Comparison of ENCODE assay signal across 23 cellular contexts in genomic region chr20:8287328-8287727, GRCh38.
DNase-seq lines count a peak whose midpoint lies in the region; ATAC-seq and TF ChIP-seq lines count a peak whose summit lies in the region.
"Had no signal": no experiment of that assay in that cellular context is flagged by ENCODE, and none has a peak within 500 bp of the region (broad histone marks: within the 10 kb centered on the region; RNA-seq: fewer than 3 reads in every experiment).

No MANE protein-coding gene starts in this region.

- H3K79me1 ChIP-seq in trophoblast cell (ENCODE audit: low read length): no peaks in the 10 kb centered on the region

- no peak overlapping the region for H3K27ac Mint-ChIP-seq in glutamatergic neuron (ENCODE audit: unreplicated experiment)
- H3K27ac Mint-ChIP-seq: activated naive CD8-positive, alpha-beta T cell treated with anti-CD3 and anti-CD28 coated beads, Interleukin-2, amount 50 U/mL, for 24 hours; stimulated activated memory B cell treated with anti-CD40 and anti-IgM and Interleukin-4, amounts not matched to agents 10 μg/mL and 1 μg/mL and 100 μg/mL, for 72 hours had no signal

- H2BK5ac ChIP-seq in trophoblast cell (ENCODE audit: low read depth, low read length, poor library complexity): no peak overlapping the region

- H3K4me3 Mint-ChIP-seq in glutamatergic neuron (ENCODE audit: unreplicated experiment): no peak overlapping the region
- H3K4me3 Mint-ChIP-seq: activated naive CD8-positive, alpha-beta T cell treated with anti-CD3 and anti-CD28 coated beads, Interleukin-2, amount 50 U/mL, for 24 hours; stimulated activated memory B cell treated with anti-CD40 and anti-IgM and Interleukin-4, amounts not matched to agents 10 μg/mL and 1 μg/mL and 100 μg/mL, for 72 hours had no signal

- no peak overlapping the region for H4K8ac ChIP-seq in trophoblast cell (ENCODE audit: low read depth, low read length)

- H3K14ac ChIP-seq in trophoblast cell (ENCODE audit: low read length): no peak overlapping the region

- WGBS in trophoblast cell (ENCODE audit: extremely low coverage, insufficient coverage, insufficient read length): no CpG with 5 or more reads among the region's 4 CpGs

- no peaks in the 10 kb centered on the region for H3K36me3 Mint-ChIP-seq in glutamatergic neuron (ENCODE audit: unreplicated experiment)
- H3K36me3 Mint-ChIP-seq: stimulated activated memory B cell treated with anti-CD40 and anti-IgM and Interleukin-4, amounts not matched to agents 10 μg/mL and 1 μg/mL and 100 μg/mL, for 72 hours had no signal

- no peak overlapping the region for H2BK12ac ChIP-seq in trophoblast cell (ENCODE audit: low read length)

- H3K9ac ChIP-seq in trophoblast cell (ENCODE audit: low read length): no peak overlapping the region

- H3K23ac ChIP-seq in trophoblast cell (ENCODE audit: low read length): no peak overlapping the region

- no peak overlapping the region for H4K91ac ChIP-seq in trophoblast cell (ENCODE audit: low read depth, low read length)

- H3K9me3 ChIP-seq in BE2C (no peaks in the 10 kb centered on the region; the same call in 1 of the 2 replicates), trophoblast cell (ENCODE audit: insufficient read depth, low read depth, low read length) (no peaks in the 10 kb centered on the region)
- H3K9me3 ChIP-seq: left lung had no signal

- H2AK5ac ChIP-seq in trophoblast cell (ENCODE audit: low read length): no peak overlapping the region

- H3K4me1 ChIP-seq in BE2C (peaks cover 14% of the 10 kb centered on the region), trophoblast cell (ENCODE audit: control insufficient read depth in 1 of 2, insufficient read depth in 2 of 2, low read length in 2 of 2) (no peaks in the 10 kb centered on the region)
- H3K4me1 ChIP-seq: left lung had no signal

- TF ChIP-seq CTCF in BE2C (IDR thresholded peaks at IDR 0.05; ENCODE audit: low read depth, low read length): no peak
- TF ChIP-seq CTCF in glutamatergic neuron (IDR thresholded peaks at IDR 0.05; ENCODE audit: partially characterized antibody, unreplicated experiment): no peak
- TF ChIP-seq CTCF in GM20000 (IDR thresholded peaks at IDR 0.05; ENCODE audit: extremely low read depth, missing control alignments): no peak

- H3K27ac ChIP-seq in trophoblast cell (ENCODE audit: low read depth, low read length): no peak overlapping the region
- H3K27ac ChIP-seq: C4-2B, HL-60, left lung had no signal

- H4K12ac ChIP-seq in trophoblast cell (ENCODE audit: low read depth, low read length): no peak overlapping the region

- H3K27me3 Mint-ChIP-seq in glutamatergic neuron (ENCODE audit: unreplicated experiment): peaks cover 2% of the 10 kb centered on the region
- H3K27me3 Mint-ChIP-seq: activated naive CD8-positive, alpha-beta T cell treated with anti-CD3 and anti-CD28 coated beads, Interleukin-2, amount 50 U/mL, for 24 hours; stimulated activated memory B cell treated with anti-CD40 and anti-IgM and Interleukin-4, amounts not matched to agents 10 μg/mL and 1 μg/mL and 100 μg/mL, for 72 hours had no signal

- no peak overlapping the region for H2BK120ac ChIP-seq in trophoblast cell (ENCODE audit: insufficient read depth, low read length, poor library complexity)

- H3K18ac ChIP-seq in trophoblast cell (ENCODE audit: low read length): no peak overlapping the region

- no peak overlapping the region for H3K4me2 ChIP-seq in trophoblast cell (ENCODE audit: low read length)

- H3K79me2 ChIP-seq in trophoblast cell (ENCODE audit: control insufficient read depth, insufficient read depth, low read length, poor library complexity): no peaks in the 10 kb centered on the region

- H3K36me3 ChIP-seq in BE2C (no peaks in the 10 kb centered on the region), trophoblast cell (ENCODE audit: control insufficient read depth in 1 of 2, insufficient read depth in 2 of 2, low read length in 2 of 2) (no peaks in the 10 kb centered on the region)
- H3K36me3 ChIP-seq: left lung had no signal

- H3K4me3 ChIP-seq in BE2C (ENCODE audit: low read depth, low read length): no peak overlapping the region
- no peak overlapping the region for H3K4me3 ChIP-seq in trophoblast cell (ENCODE audit: low read depth, low read length)
- H3K4me3 ChIP-seq: left lung had no signal

- no peaks in the 10 kb centered on the region for H3K27me3 ChIP-seq in BE2C
- no peaks in the 10 kb centered on the region for H3K27me3 ChIP-seq in trophoblast cell (ENCODE audit: insufficient read depth, low read length)
- H3K27me3 ChIP-seq: left lung had no signal

- DNase-seq in BE2C (peak; percentile 72), NCI-H1417 (lab: John Stamatoyannopoulos, UW) (peak in 2 of 3 experiments; percentile 75 to 94), NCI-H2227 treated with DMSO at 0.1 percent for 48 hours (lab: John Stamatoyannopoulos, UW) (peak; percentile 34), glutamatergic neuron (peak; percentile 82), GM20000 (ENCODE audit: low spot score) (no peak), trophoblast cell (no peak)
- DNase-seq: activated CD4-positive, alpha-beta T cell treated with anti-CD3 and anti-CD28 coated beads for 48 hours; activated gamma-delta T cell treated with Interleukin-2 at 50 U/mL for 16 hours; activated naive CD8-positive, alpha-beta T cell treated with anti-CD3 and anti-CD28 coated beads, Interleukin-2, amount 50 U/mL, for 24 hours; activated T-cell treated with anti-CD3 and anti-CD28 coated beads, Interleukin-2, amount 50 U/mL, for 1 hour; cerebellar nuclear complex; left lung; occipital lobe; SHP77; stimulated activated CD4-positive, alpha-beta T cell treated with anti-CD3 and anti-CD28 coated beads, Interleukin-4, amount 100 ng/mL, for 4 hours; substantia nigra had no signal

- H3K4me1 Mint-ChIP-seq in glutamatergic neuron (ENCODE audit: low read depth, unreplicated experiment): peaks cover 18% of the 10 kb centered on the region
- H3K4me1 Mint-ChIP-seq: activated naive CD8-positive, alpha-beta T cell treated with anti-CD3 and anti-CD28 coated beads, Interleukin-2, amount 50 U/mL, for 24 hours; stimulated activated memory B cell treated with anti-CD40 and anti-IgM and Interleukin-4, amounts not matched to agents 10 μg/mL and 1 μg/mL and 100 μg/mL, for 72 hours had no signal

- no peak for ATAC-seq in GM19395 (IDR thresholded peaks at IDR 0.05; ENCODE audit: unreplicated experiment)
- ATAC-seq in HG02981 (IDR thresholded peaks at IDR 0.05; ENCODE audit: unreplicated experiment): no peak
- ATAC-seq: activated naive CD8-positive, alpha-beta T cell treated with anti-CD3 and anti-CD28 coated beads, Interleukin-2, amount 50 U/mL, for 24 hours; HCT116; left lung; Panc1; stimulated activated memory B cell treated with anti-CD40 and anti-IgM and Interleukin-4, amounts not matched to agents 10 μg/mL and 1 μg/mL and 100 μg/mL, for 72 hours had no signal

- no peak overlapping the region for H3K4ac ChIP-seq in trophoblast cell (ENCODE audit: low read depth, low read length)

- H3K9me3 Mint-ChIP-seq in glutamatergic neuron (ENCODE audit: unreplicated experiment): no peaks in the 10 kb centered on the region
- H3K9me3 Mint-ChIP-seq: activated naive CD8-positive, alpha-beta T cell treated with anti-CD3 and anti-CD28 coated beads, Interleukin-2, amount 50 U/mL, for 24 hours; stimulated activated memory B cell treated with anti-CD40 and anti-IgM and Interleukin-4, amounts not matched to agents 10 μg/mL and 1 μg/mL and 100 μg/mL, for 72 hours had no signal

- no peak overlapping the region for H2AFZ ChIP-seq in trophoblast cell (ENCODE audit: insufficient read depth, low read length, poor library complexity)

Comparison
In these comparisons a context has a peak if more than half of its experiments do, and no peak if none do; other contexts are left out.
1. DNase-seq: peak in BE2C (single experiment), NCI-H1417 (2 of 3), NCI-H2227 treated with DMSO at 0.1 percent for 48 hours (single experiment) and glutamatergic neuron (single experiment); none in GM20000 (single experiment) and trophoblast cell (0 of 2).